ENCODE assay signal across 8 cellular contexts in genomic region chr10:102225646-102226541, GRCh38. TPM values are rescaled to one million over a fixed set of nuclear protein-coding genes. Genes with fewer than 3 reads are reported as not detected.
A peak's percentile ranks its signal among the peaks of the same experiment; 100 is the strongest.
DNase-seq lines count a peak whose midpoint lies in the region; ATAC-seq and TF ChIP-seq lines count a peak whose summit lies in the region.

TSS of gene ELOVL3 (plus strand) at chr10:102226299. CDS start at chr10:102226549, 250 bp downstream.

- H3K4me1 ChIP-seq in Caco-2: peaks cover 13% of the 10 kb centered on the region
- H3K4me1 ChIP-seq in adipocyte (ENCODE audit: control insufficient read depth, insufficient read depth, low read length): peaks cover 31% of the 10 kb centered on the region
- H3K4me1 ChIP-seq in parathyroid adenoma: peaks cover 6% of the 10 kb centered on the region
- H3K4me1 ChIP-seq in thyroid gland: peaks cover 14 to 19% of the 10 kb centered on the region in 2 donors

- DNase-seq in Caco-2 (peak; percentile 96), adipocyte (ENCODE audit: low read depth) (peak; percentile 97), Right ventricle myocardium superior (peak; percentile 97), thyroid gland (peak; percentile 91 to 92)

- no peak for TF ChIP-seq POLR2A in thyroid gland (IDR thresholded peaks at IDR 0.05)

- H3K4me1 Mint-ChIP-seq in Caco-2 (ENCODE audit: low read depth, unreplicated experiment): peaks cover 6% of the 10 kb centered on the region

- no peaks in the 10 kb centered on the region for H4K20me1 ChIP-seq in SU-DHL-6 (ENCODE audit: low read depth, low read length)

- no peak; the same call in 1 of the 2 replicates for TF ChIP-seq RAD21 in Ishikawa (IDR thresholded peaks at IDR 0.05; ENCODE audit: low read depth)

- no peaks in the 10 kb centered on the region for H3K36me3 ChIP-seq in Caco-2 (ENCODE audit: control insufficient read depth, insufficient read depth, low read length)
- H3K36me3 ChIP-seq in SU-DHL-6 (ENCODE audit: low read length): no peaks in the 10 kb centered on the region
- H3K36me3 ChIP-seq in adipocyte (ENCODE audit: control insufficient read depth, insufficient read depth, low read length, severe bottlenecking): no peaks in the 10 kb centered on the region
- H3K36me3 ChIP-seq in parathyroid adenoma (ENCODE audit: control insufficient read depth, insufficient read depth, low read length): no peaks in the 10 kb centered on the region
- H3K36me3 ChIP-seq in thyroid gland: no peaks in the 10 kb centered on the region

- H3K36me3 Mint-ChIP-seq in Caco-2 (ENCODE audit: insufficient read depth, unreplicated experiment): no peaks in the 10 kb centered on the region

- H3K9me3 Mint-ChIP-seq in Caco-2 (ENCODE audit: unreplicated experiment): no peaks in the 10 kb centered on the region

- CTCF ChIA-PET in Caco-2 (lab: Charles Lee): interaction anchor here (0.5 to 2.7 kb wide), 14 partner anchors 16 to 358 kb away, joined by 3 to 20 read pairs (median 5); partner anchors contain the start of genes GBF1 and PITX3

- WGBS in thyroid gland, 2 donors: 7 to 13% methylated on average over 37 to 46 of the region's 47 CpGs

- peaks cover 17% of the 10 kb centered on the region for H3K27me3 Mint-ChIP-seq in Caco-2 (ENCODE audit: insufficient read depth, unreplicated experiment)

- TF ChIP-seq CTCF in Caco-2 (IDR thresholded peaks at IDR 0.05; ENCODE audit: insufficient read depth in 1 of 2, low read depth in 1 of 2, low read length in 1 of 2, severe bottlenecking in 1 of 2, unreplicated experiment in 1 of 2) (no peak), SU-DHL-6 (IDR thresholded peaks at IDR 0.05; ENCODE audit: insufficient read depth, low read length, poor library complexity, severe bottlenecking) (no peak), parathyroid adenoma (IDR thresholded peaks at IDR 0.05) (no peak), thyroid gland (IDR thresholded peaks at IDR 0.05) (peak in 3 of 6 experiments; percentile 2 to 13 (median 2))

- H3K27ac ChIP-seq in SU-DHL-6 (ENCODE audit: low read depth, low read length) (no peak within 1 kb of the TSS), parathyroid adenoma (peak within 1 kb of the TSS; percentile 50), thyroid gland (peak within 1 kb of the TSS; percentile 30 to 63 (median 41))

- no peaks in the 10 kb centered on the region for H3K79me2 ChIP-seq in SU-DHL-6 (ENCODE audit: insufficient read depth, low read length)
- H3K79me2 ChIP-seq in parathyroid adenoma: no peaks in the 10 kb centered on the region

- H3K9me3 ChIP-seq in Caco-2 (no peaks in the 10 kb centered on the region), SU-DHL-6 (ENCODE audit: insufficient read depth, low read length) (no peaks in the 10 kb centered on the region), adipocyte (ENCODE audit: control insufficient read depth, low read length) (no peaks in the 10 kb centered on the region), parathyroid adenoma (ENCODE audit: control insufficient read depth, low read length) (no peaks in the 10 kb centered on the region), thyroid gland (no peaks in the 10 kb centered on the region)

- H3F3A ChIP-seq in SU-DHL-6 (ENCODE audit: insufficient read depth): no peaks in the 10 kb centered on the region

- peak within 1 kb of the TSS; percentile 26; the same call in 1 of the 2 replicates for H3K9ac ChIP-seq in SU-DHL-6 (ENCODE audit: low read length)
- H3K9ac ChIP-seq in adipocyte (ENCODE audit: low read length): peak within 1 kb of the TSS; percentile 67
- no peak within 1 kb of the TSS for H3K9ac ChIP-seq in parathyroid adenoma

- POLR2A ChIA-PET in Caco-2 (lab: Charles Lee): interaction anchor here (2.6 kb wide), 1 partner anchor 19 kb away, joined by 12 read pairs; the partner anchor contains the start of gene GBF1

- peak within 1 kb of the TSS; percentile 7 for H3K27ac Mint-ChIP-seq in Caco-2 (ENCODE audit: unreplicated experiment)

- H3K4me3 Mint-ChIP-seq in Caco-2 (ENCODE audit: unreplicated experiment): peak within 1 kb of the TSS; percentile 73

- H2AFZ ChIP-seq in SU-DHL-6 (ENCODE audit: low read depth, low read length, severe bottlenecking) (peak within 1 kb of the TSS; percentile 94), parathyroid adenoma (peak within 1 kb of the TSS; percentile 60)

- H3K4me3 ChIP-seq in Caco-2 (ENCODE audit: low read depth, low read length) (peak within 1 kb of the TSS; percentile 44), SU-DHL-6 (ENCODE audit: insufficient read depth, low read length, poor library complexity, severe bottlenecking) (peak within 1 kb of the TSS; percentile 36), adipocyte (ENCODE audit: low read length) (peak within 1 kb of the TSS; percentile 78), parathyroid adenoma (ENCODE audit: low read depth, low read length) (peak within 1 kb of the TSS; percentile 29), thyroid gland (replicated peaks in 1 of 3) (peak within 1 kb of the TSS in 1 of 3 donors; percentile 8)

- ATAC-seq in GM21576 (IDR thresholded peaks at IDR 0.05; ENCODE audit: unreplicated experiment) (peak; percentile 85), Right ventricle myocardium superior (ENCODE audit: poor library complexity) (peak; percentile 96)

- BruUV-seq in Caco-2 (replicated peaks; lab: Mats Ljungman, UMichigan): no TSS peak

- H3K27me3 ChIP-seq in Caco-2 (replicated peaks; ENCODE audit: control insufficient read depth, insufficient read depth, low read length) (no peaks in the 10 kb centered on the region; the same call in 1 of the 2 replicates), SU-DHL-6 (ENCODE audit: low read length) (no peaks in the 10 kb centered on the region), adipocyte (replicated peaks; ENCODE audit: control insufficient read depth, insufficient read depth, low read length) (no peaks in the 10 kb centered on the region), parathyroid adenoma (ENCODE audit: control insufficient read depth, insufficient read depth, low read length) (no peaks in the 10 kb centered on the region), thyroid gland (peaks cover 2% of the 10 kb centered on the region)

- intact Hi-C loops in Caco-2 (cut with micrococcal nuclease; ENCODE audit: unreplicated experiment): loop anchor here (1.0 to 5.0 kb wide), 3 partner anchors 57 to 356 kb away; no protein-coding TSS in a partner anchor
- intact Hi-C loops in Right ventricle myocardium superior (cut with DNase I): loop anchor here (5.0 kb wide), 2 partner anchors 59 to 171 kb away; partner anchors contain the start of gene NFKB2
- intact Hi-C loops in thyroid gland (cut with DNase I): loop anchor here (5.0 kb wide), 1 partner anchor 176 kb away; no protein-coding TSS in a partner anchor

- no peaks in the 10 kb centered on the region for H3K9me2 ChIP-seq in SU-DHL-6 (replicated peaks; ENCODE audit: insufficient read depth, low read length)

- TF ChIP-seq EP300 in Ishikawa (IDR thresholded peaks at IDR 0.05; ENCODE audit: borderline replicate concordance): peak; percentile 28; the same call in 1 of the 2 replicates

- H3K4me2 ChIP-seq in SU-DHL-6 (ENCODE audit: low read depth, low read length, poor library complexity, severe bottlenecking) (peak within 1 kb of the TSS; percentile 58), parathyroid adenoma (ENCODE audit: low read length) (peak within 1 kb of the TSS; percentile 59)

TF ChIP-seq in Ishikawa, 13 proteins besides CTCF, POLR2A, EP300 and RAD21 (continues in another document):
- peak; percentile 65; the same call in 1 of the 2 replicates for TF ChIP-seq TCF12 (IDR thresholded peaks at IDR 0.05; ENCODE audit: low read depth)
- peak; percentile 57; the same call in 1 of the 2 replicates for TF ChIP-seq YY1 (IDR thresholded peaks at IDR 0.05; ENCODE audit: low read depth)
- TF ChIP-seq NFIC (IDR thresholded peaks at IDR 0.05): no peak
- peak; percentile 100 for TF ChIP-seq MAX (IDR thresholded peaks at IDR 0.05)
- no peak; the same call in 1 of the 2 replicates for TF ChIP-seq TAF1 (IDR thresholded peaks at IDR 0.05; ENCODE audit: low read depth)
- peak; percentile 35 for TF ChIP-seq CREB1 (IDR thresholded peaks at IDR 0.05; ENCODE audit: low read depth)
- no peak for TF ChIP-seq ZBTB7A (IDR thresholded peaks at IDR 0.05; ENCODE audit: low read depth)
- TF ChIP-seq TEAD4 (IDR thresholded peaks at IDR 0.05): peak; percentile 19; the same call in 1 of the 2 replicates
- no peak for TF ChIP-seq REST (IDR thresholded peaks at IDR 0.05; ENCODE audit: low read depth)
- TF ChIP-seq EGR1 (IDR thresholded peaks at IDR 0.05): no peak
- no peak for TF ChIP-seq FOXM1 (IDR thresholded peaks at IDR 0.05; ENCODE audit: borderline replicate concordance, low read depth)

RNA-seq across cellular contexts. Expression of gene ELOVL3, which starts in this region (rescaled TPM):
- 1.4 and 2.2 TPM in 2 replicates for total RNA-seq in Caco-2 (2022)
- 0.22 TPM for total RNA-seq in Right ventricle myocardium superior
- not detected for total RNA-seq in thyroid gland

Comparison
In these comparisons a context has a peak if more than half of its experiments do, and no peak if none do; other contexts are left out.
1. Peak in DNase-seq and ATAC-seq in Right ventricle myocardium superior; RNA of the gene not detected or under 1 TPM.
2. Peak in DNase-seq and H3K27ac ChIP-seq in thyroid gland; RNA of the gene not detected or under 1 TPM.